24 cellular contexts compared by ENCODE assay signal in genomic region chr2:134377730-134378129, GRCh38.
"Had no signal": no experiment of that assay in that cellular context is flagged by ENCODE, and none has a peak within 500 bp of the region (broad histone marks: within the 10 kb centered on the region; RNA-seq: fewer than 3 reads in every experiment).

No MANE protein-coding gene starts in this region.

- DNase-seq: activated CD8-positive, alpha-beta memory T cell treated with anti-CD3 and anti-CD28 coated beads for 24 hours; activated CD8-positive, alpha-beta memory T cell treated with anti-CD3 and anti-CD28 coated beads, Interleukin-2, amount 50 U/mL, for 4 hours; activated naive CD4-positive, alpha-beta T cell; activated naive CD8-positive, alpha-beta T cell treated with anti-CD3 and anti-CD28 coated beads, Interleukin-2, amount 10 ng/mL, durations not matched to agents 7 days and 5 days; activated T-cell treated with anti-CD3 and anti-CD28 coated beads, Interleukin-2, amount 50 U/mL, for 24 hours; effector CD4-positive, alpha-beta T cell; erythroblast; foreskin melanocyte; glutamatergic neuron; hypothalamus; mesendoderm; mucosa of descending colon; nucleus accumbens; small intestine; stimulated activated CD4-positive, alpha-beta T cell treated with anti-CD3 and anti-CD28 coated beads, Interleukin-2, amount 100 ng/mL, for 24 hours; stomach; transverse colon; uterus had no signal

- H3K9me3 ChIP-seq: mucosa of descending colon, stomach, transverse colon, uterus had no signal

- H3K4me3 ChIP-seq: cardiac muscle cell, mucosa of descending colon, stomach, transverse colon, uterus had no signal

- H3K27ac ChIP-seq: cardiac muscle cell, uterus had no signal

- FAIRE-seq: endometrium, small intestine, TTC549 had no signal

- H3K27me3 Mint-ChIP-seq: activated naive CD8-positive, alpha-beta T cell treated with anti-CD3 and anti-CD28 coated beads, Interleukin-2, amount 10 ng/mL, durations not matched to agents 7 days and 5 days; activated T-cell treated with anti-CD3 and anti-CD28 coated beads, Interleukin-2, amount 50 U/mL, for 24 hours; dendritic cell treated with granulocyte-macrophage colony-stimulating factor and Interleukin-4, amounts not matched to agents 40 ng/mL and 50 ng/mL, for 4 days had no signal

- H3K27ac Mint-ChIP-seq: activated naive CD8-positive, alpha-beta T cell treated with anti-CD3 and anti-CD28 coated beads, Interleukin-2, amount 10 ng/mL, durations not matched to agents 7 days and 5 days; activated T-cell treated with anti-CD3 and anti-CD28 coated beads, Interleukin-2, amount 50 U/mL, for 24 hours; activated T-helper 2 cell treated with anti-CD3 and anti-CD28 coated beads, Interferon-gamma antibody, Interleukin-2, Interleukin-4, amounts not matched to agents 10 μg/mL and 5 μg/mL and 100 μg/mL, durations not matched to agents 14 hours and 24 hours and 36 hours; dendritic cell treated with granulocyte-macrophage colony-stimulating factor and Interleukin-4, amounts not matched to agents 40 ng/mL and 50 ng/mL, for 4 days; stimulated activated effector memory CD8-positive, alpha-beta T cell treated with anti-CD3 and anti-CD28 coated beads, Interleukin-12 subunit alpha, Interleukin-12 subunit beta, amount 100 ng/mL, for 72 hours had no signal

- H3K4me3 Mint-ChIP-seq: activated naive CD8-positive, alpha-beta T cell treated with anti-CD3 and anti-CD28 coated beads, Interleukin-2, amount 10 ng/mL, durations not matched to agents 7 days and 5 days; activated T-cell treated with anti-CD3 and anti-CD28 coated beads, Interleukin-2, amount 50 U/mL, for 24 hours; dendritic cell treated with granulocyte-macrophage colony-stimulating factor and Interleukin-4, amounts not matched to agents 40 ng/mL and 50 ng/mL, for 4 days; stimulated activated effector memory CD8-positive, alpha-beta T cell treated with anti-CD3 and anti-CD28 coated beads, Interleukin-12 subunit alpha, Interleukin-12 subunit beta, amount 100 ng/mL, for 72 hours had no signal

- H3K27me3 ChIP-seq: cardiac muscle cell, stomach, transverse colon, uterus had no signal

- H3K9me3 Mint-ChIP-seq: activated naive CD8-positive, alpha-beta T cell treated with anti-CD3 and anti-CD28 coated beads, Interleukin-2, amount 10 ng/mL, durations not matched to agents 7 days and 5 days; activated T-cell treated with anti-CD3 and anti-CD28 coated beads, Interleukin-2, amount 50 U/mL, for 24 hours; activated T-helper 2 cell treated with anti-CD3 and anti-CD28 coated beads, Interferon-gamma antibody, Interleukin-2, Interleukin-4, amounts not matched to agents 10 μg/mL and 5 μg/mL and 100 μg/mL, durations not matched to agents 14 hours and 24 hours and 36 hours; dendritic cell treated with granulocyte-macrophage colony-stimulating factor and Interleukin-4, amounts not matched to agents 40 ng/mL and 50 ng/mL, for 4 days; stimulated activated effector memory CD8-positive, alpha-beta T cell treated with anti-CD3 and anti-CD28 coated beads, Interleukin-12 subunit alpha, Interleukin-12 subunit beta, amount 100 ng/mL, for 72 hours had no signal

- H3K4me1 Mint-ChIP-seq: activated naive CD8-positive, alpha-beta T cell treated with anti-CD3 and anti-CD28 coated beads, Interleukin-2, amount 10 ng/mL, durations not matched to agents 7 days and 5 days had no signal

- H3K36me3 ChIP-seq: cardiac muscle cell, transverse colon, uterus had no signal
